Comparison of ENCODE assay signal across 7 cellular contexts in the genomic region with DNA sequence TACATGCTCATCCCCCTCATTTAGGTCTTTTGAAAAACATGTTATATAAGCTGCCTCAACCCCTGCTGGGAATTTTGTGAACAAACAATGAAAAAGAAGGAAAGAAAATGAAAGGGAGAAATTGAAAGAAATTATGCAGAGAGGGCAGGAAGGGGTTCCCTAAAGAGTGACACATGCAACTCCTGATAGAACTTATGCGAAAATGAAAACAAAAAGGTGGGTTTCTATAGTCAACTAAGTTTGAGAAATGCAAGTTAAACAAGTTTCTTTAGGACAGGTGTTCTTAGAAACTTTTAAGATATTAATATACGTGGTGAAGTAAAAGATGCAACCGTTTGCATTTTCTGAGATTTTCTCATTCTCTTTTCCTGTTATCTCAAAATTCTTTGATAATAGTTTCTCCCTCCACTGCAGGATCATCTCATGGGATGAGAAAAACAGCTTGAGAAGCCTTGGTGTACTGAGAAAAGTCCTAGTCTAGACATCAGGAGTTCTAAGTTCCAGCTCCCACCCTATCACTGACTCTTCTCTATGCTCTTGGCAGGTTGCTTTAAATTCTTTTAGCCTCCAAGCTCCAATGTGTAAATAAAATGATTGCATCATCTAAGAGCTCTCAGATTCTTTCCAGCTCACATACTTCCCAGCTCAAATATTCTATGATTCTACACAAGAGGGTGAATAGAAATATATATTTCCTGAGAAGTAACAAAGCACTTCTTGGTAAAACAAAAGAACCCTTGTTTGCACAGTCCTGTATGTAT.
DNase-seq lines count a peak whose midpoint lies in the region; ATAC-seq, FAIRE-seq and TF ChIP-seq lines count a peak whose summit lies in the region.

No MANE protein-coding gene starts in this region.

- peak overlapping the region; percentile 71 for H3K27ac Mint-ChIP-seq in activated T-helper 2 cell treated with anti-CD3 and anti-CD28 coated beads, Interferon-gamma antibody, Interleukin-2, Interleukin-4, amounts not matched to agents 10 μg/mL and 5 μg/mL and 100 μg/mL, durations not matched to agents 14 hours and 24 hours and 36 hours

- H3K4me3 Mint-ChIP-seq in activated T-helper 2 cell treated with anti-CD3 and anti-CD28 coated beads, Interferon-gamma antibody, Interleukin-2, Interleukin-4, amounts not matched to agents 10 μg/mL and 5 μg/mL and 100 μg/mL, durations not matched to agents 14 hours and 24 hours and 36 hours (ENCODE audit: low read depth): no peak overlapping the region

- H3K4me1 Mint-ChIP-seq in activated T-helper 2 cell treated with anti-CD3 and anti-CD28 coated beads, Interferon-gamma antibody, Interleukin-2, Interleukin-4, amounts not matched to agents 10 μg/mL and 5 μg/mL and 100 μg/mL, durations not matched to agents 14 hours and 24 hours and 36 hours (ENCODE audit: low read depth): peaks cover 87% of the 10 kb centered on the region

- H3K4me3 ChIP-seq in lower lobe of right lung: no peak overlapping the region
- H3K4me3 ChIP-seq in SJCRH30: no peak overlapping the region

- peaks cover 18% of the 10 kb centered on the region for H3K4me1 ChIP-seq in lower lobe of right lung
- peaks cover 6% of the 10 kb centered on the region; the same call in 1 of the 2 replicates for H3K4me1 ChIP-seq in SJCRH30

- peaks cover 21% of the 10 kb centered on the region for H3K36me3 Mint-ChIP-seq in activated T-helper 2 cell treated with anti-CD3 and anti-CD28 coated beads, Interferon-gamma antibody, Interleukin-2, Interleukin-4, amounts not matched to agents 10 μg/mL and 5 μg/mL and 100 μg/mL, durations not matched to agents 14 hours and 24 hours and 36 hours (ENCODE audit: low read depth)

- no peaks in the 10 kb centered on the region for H3K27me3 Mint-ChIP-seq in activated T-helper 2 cell treated with anti-CD3 and anti-CD28 coated beads, Interferon-gamma antibody, Interleukin-2, Interleukin-4, amounts not matched to agents 10 μg/mL and 5 μg/mL and 100 μg/mL, durations not matched to agents 14 hours and 24 hours and 36 hours (ENCODE audit: low read depth)

- no peak for TF ChIP-seq CTCF in lower lobe of right lung (IDR thresholded peaks at IDR 0.05)

- peak overlapping the region; percentile 32 for H3K27ac ChIP-seq in lower lobe of right lung
- H3K27ac ChIP-seq in SJCRH30: no peak overlapping the region

- intact Hi-C loops in activated T-helper 2 cell treated with anti-CD3 and anti-CD28 coated beads, Interferon-gamma antibody, Interleukin-2, Interleukin-4, amounts not matched to agents 10 μg/mL and 5 μg/mL and 100 μg/mL, durations not matched to agents 14 hours and 24 hours and 36 hours (cut with micrococcal nuclease): loop anchor here (5.0 kb wide), 2 partner anchors 37 to 343 kb away; no protein-coding TSS in a partner anchor
- intact Hi-C loops in lower lobe of right lung (cut with DNase I): no loop called here

- H3K27me3 ChIP-seq in lower lobe of right lung (ENCODE audit: low read depth) (no peaks in the 10 kb centered on the region), SJCRH30 (no peaks in the 10 kb centered on the region)

- H3K9me3 Mint-ChIP-seq in activated T-helper 2 cell treated with anti-CD3 and anti-CD28 coated beads, Interferon-gamma antibody, Interleukin-2, Interleukin-4, amounts not matched to agents 10 μg/mL and 5 μg/mL and 100 μg/mL, durations not matched to agents 14 hours and 24 hours and 36 hours: peaks cover 8% of the 10 kb centered on the region

- H3K36me3 ChIP-seq in lower lobe of right lung (no peaks in the 10 kb centered on the region), SJCRH30 (no peaks in the 10 kb centered on the region)

- peak; percentile 92 for FAIRE-seq in GM19239 (lab: Jason Lieb, UNC)

- ATAC-seq in HG02884 (IDR thresholded peaks at IDR 0.05; ENCODE audit: unreplicated experiment) (peak; percentile 49), lower lobe of right lung (peak; percentile 86 to 95)

- H3K9me3 ChIP-seq in lower lobe of right lung (no peaks in the 10 kb centered on the region), SJCRH30 (replicated peaks) (no peaks in the 10 kb centered on the region)

- no peak for DNase-seq in GM19239 (ENCODE audit: insufficient read length, low spot score)
- no peak for DNase-seq in activated T-helper 2 cell treated with anti-CD3 and anti-CD28 coated beads, Interferon-gamma antibody, Interleukin-2, Interleukin-4, amounts not matched to agents 10 μg/mL and 5 μg/mL and 100 μg/mL, durations not matched to agents 14 hours and 24 hours and 36 hours (ENCODE audit: low spot score)
- no peak for DNase-seq in lower lobe of right lung
- DNase-seq in SJCRH30: no peak
- no peak for DNase-seq in germinal center (ENCODE audit: low spot score)
- DNase-seq in middle frontal gyrus (ENCODE audit: extremely low spot score, low spot score): no peak
